13 cellular contexts compared by ENCODE assay signal in genomic region chr19:10747674-10748073, GRCh38. TPM values are rescaled to one million over a fixed set of nuclear protein-coding genes. Genes with fewer than 3 reads are reported as not detected.
DNase-seq lines count a peak whose midpoint lies in the region; ATAC-seq and TF ChIP-seq lines count a peak whose summit lies in the region.
"Had no signal": no experiment of that assay in that cellular context is flagged by ENCODE, and none has a peak within 500 bp of the region (broad histone marks: within the 10 kb centered on the region; RNA-seq: fewer than 3 reads in every experiment).

No MANE protein-coding gene starts in this region.

- H3K9me3 ChIP-seq in esophagus squamous epithelium = no peaks in the 10 kb centered on the region

- H3K4me1 Mint-ChIP-seq in activated CD4-positive, alpha-beta T cell treated with anti-CD3 and anti-CD28 coated beads, Interleukin-2, amount 10 ng/mL, durations not matched to agents 24 days and 14 days = peaks cover 45% of the 10 kb centered on the region
- peaks cover 66 to 88% (median 76%) of the 10 kb centered on the region in 3 donors for H3K4me1 Mint-ChIP-seq in T-cell

- no peak overlapping the region for H3K4me3 Mint-ChIP-seq in activated CD4-positive, alpha-beta T cell treated with anti-CD3 and anti-CD28 coated beads, Interleukin-2, amount 10 ng/mL, durations not matched to agents 24 days and 14 days
- peak overlapping the region in 1 of 3 donors; percentile 58 for H3K4me3 Mint-ChIP-seq in T-cell

- no peaks in the 10 kb centered on the region for H3K9me3 Mint-ChIP-seq in activated CD4-positive, alpha-beta T cell treated with anti-CD3 and anti-CD28 coated beads, Interleukin-2, amount 10 ng/mL, durations not matched to agents 24 days and 14 days
- H3K9me3 Mint-ChIP-seq in T-cell = no peaks in the 10 kb centered on the region

- peak overlapping the region; percentile 70 for H3K27ac Mint-ChIP-seq in activated CD4-positive, alpha-beta T cell treated with anti-CD3 and anti-CD28 coated beads, Interleukin-2, amount 10 ng/mL, durations not matched to agents 24 days and 14 days
- H3K27ac Mint-ChIP-seq in T-cell = peak overlapping the region; percentile 77 to 84

- DNase-seq in activated CD4-positive, alpha-beta T cell treated with anti-CD3 and anti-CD28 coated beads, Interleukin-2, amount 10 ng/mL, durations not matched to agents 24 days and 14 days = no peak
- DNase-seq in activated CD4-positive, alpha-beta T cell treated with anti-CD3 and anti-CD28 coated beads, Interleukin-2, amount 50 U/mL, for 48 hours = no peak
- peak in 3 of 34 experiments; percentile 23 to 41 (median 24) for DNase-seq in T-cell
- DNase-seq in esophagus squamous epithelium (lab: John Stamatoyannopoulos, UW) = no peak
- no peak for DNase-seq in NCI-H146 (lab: John Stamatoyannopoulos, UW)
- no peak for DNase-seq in HPDE6-E6E7 (ENCODE audit: extremely low spot score)
- no peak for DNase-seq in GM13976 (ENCODE audit: low spot score)
- DNase-seq: EL, head of caudate nucleus, midbrain, NCI-H1105 treated with DMSO at 0.1 percent for 48 hours, NCI-H82 had no signal

- intact Hi-C loops in activated CD4-positive, alpha-beta T cell treated with anti-CD3 and anti-CD28 coated beads, Interleukin-2, amount 10 ng/mL, durations not matched to agents 24 days and 14 days (cut with micrococcal nuclease) = no loop called here
- intact Hi-C loops in esophagus squamous epithelium (cut with DNase I) = no loop called here

- 41 to 90% methylated on average over 6 to 8 of the region's 8 CpGs for WGBS in esophagus squamous epithelium, 2 donors

- ATAC-seq in T-cell (replicated peaks in 1 of 4) = peak in 3 of 4 experiments; percentile 43 to 56 (median 43)

- TF ChIP-seq POLR2A in esophagus squamous epithelium (IDR thresholded peaks at IDR 0.05) = no peak

- CTCF ChIA-PET in T-cell (lab: Charles Lee) = no interaction called here

- H3K36me3 Mint-ChIP-seq in activated CD4-positive, alpha-beta T cell treated with anti-CD3 and anti-CD28 coated beads, Interleukin-2, amount 10 ng/mL, durations not matched to agents 24 days and 14 days (ENCODE audit: low read depth) = peaks cover 4% of the 10 kb centered on the region
- no peaks in the 10 kb centered on the region for H3K36me3 Mint-ChIP-seq in T-cell

- H3K4me3 ChIP-seq in esophagus squamous epithelium (no peak overlapping the region), skin epidermis (no peak overlapping the region)

- TF ChIP-seq CTCF in esophagus squamous epithelium (IDR thresholded peaks at IDR 0.05) (no peak), GM13976 (IDR thresholded peaks at IDR 0.05; ENCODE audit: borderline replicate concordance, control extremely low read depth, extremely low read depth, insufficient read depth, missing control alignments) (no peak)

- POLR2A ChIA-PET in T-cell (lab: Charles Lee) = interaction anchor here in 1 of 2 donors (0.6 kb wide), 1 partner anchor 10 kb away, joined by 4 read pairs; no protein-coding TSS in a partner anchor

- peaks cover 42 to 80% (median 45%) of the 10 kb centered on the region in 3 donors for H3K4me1 ChIP-seq in esophagus squamous epithelium

- H3K27me3 ChIP-seq in esophagus squamous epithelium = no peaks in the 10 kb centered on the region

- H3K36me3 ChIP-seq in esophagus squamous epithelium = no peaks in the 10 kb centered on the region

- H3K27ac ChIP-seq in esophagus squamous epithelium (peak overlapping the region in 3 of 4 donors; percentile 3 to 68 (median 29)), skin epidermis (peak overlapping the region in 15 of 21 experiments; percentile 1 to 79 (median 59))

- in situ Hi-C loops in GM13976 (cut with MboI; ENCODE audit: low sequenced_read_pairs, unreplicated experiment) = no loop called here

- no peaks in the 10 kb centered on the region for H3K27me3 Mint-ChIP-seq in activated CD4-positive, alpha-beta T cell treated with anti-CD3 and anti-CD28 coated beads, Interleukin-2, amount 10 ng/mL, durations not matched to agents 24 days and 14 days
- H3K27me3 Mint-ChIP-seq in T-cell = no peaks in the 10 kb centered on the region

RNA-seq across cellular contexts. Expression of gene DNM2, which starts 29.8 kb away (rescaled TPM):
- 198 and 211 TPM in 2 replicates for total RNA-seq in activated CD4-positive, alpha-beta T cell treated with anti-CD3 and anti-CD28 coated beads, Interleukin-2, amount 10 ng/mL, durations not matched to agents 24 days and 14 days
- total RNA-seq in T-cell = 100 to 1,000 TPM; 272 to 329 (median 297) TPM
- total RNA-seq in esophagus squamous epithelium = 100 to 1,000 TPM in 2 of 4 donors, 10 to 100 TPM in 2; 79.9 to 138 (median 102) TPM

RNA-seq across cellular contexts. Expression of gene QTRT1, which starts 46.4 kb away (rescaled TPM):
- 86.0 and 95.2 TPM in 2 replicates for total RNA-seq in activated CD4-positive, alpha-beta T cell treated with anti-CD3 and anti-CD28 coated beads, Interleukin-2, amount 10 ng/mL, durations not matched to agents 24 days and 14 days
- total RNA-seq in T-cell = 10 to 100 TPM; 47.7 to 68.1 (median 55.1) TPM
- 10 to 100 TPM; 25.3 to 50.9 (median 27.3) TPM for total RNA-seq in esophagus squamous epithelium
